In genomic region chr10:121077331-121077730, GRCh38 we compare ENCODE assay signal across 11 cellular contexts.
A peak's percentile ranks its signal among the peaks of the same experiment; 100 is the strongest.
DNase-seq lines count a peak whose midpoint lies in the region; ATAC-seq, FAIRE-seq and TF ChIP-seq lines count a peak whose summit lies in the region.
"Had no signal": no experiment of that assay in that cellular context is flagged by ENCODE, and none has a peak within 500 bp of the region (broad histone marks: within the 10 kb centered on the region; RNA-seq: fewer than 3 reads in every experiment).

No MANE protein-coding gene starts in this region.

- no peaks in the 10 kb centered on the region for H3K4me1 ChIP-seq in spleen
- H3K4me1 ChIP-seq: ascending aorta had no signal

- TF ChIP-seq POLR2A in spleen (IDR thresholded peaks at IDR 0.05), result no peak

- DNase-seq in GM04503 (ENCODE audit: low read depth) (peak; percentile 15), SIG-M5 treated with dmso at 0.1 percent for 504 hours (lab: John Stamatoyannopoulos, UW; ENCODE audit: unreplicated experiment) (peak; percentile 78), Right ventricle myocardium superior (peak; percentile 58), omental fat pad (ENCODE audit: low spot score) (no peak), frontal cortex (ENCODE audit: low spot score in 2 of 2) (no peak), spleen (no peak), medulla oblongata (ENCODE audit: extremely low spot score) (no peak)
- DNase-seq in stimulated activated CD4-positive, alpha-beta T cell treated with anti-CD3 and anti-CD28 coated beads, Interleukin-2, amount 100 ng/mL, for 48 hours, result no peak
- DNase-seq: activated CD8-positive, alpha-beta memory T cell treated with anti-CD3 and anti-CD28 coated beads, Interleukin-2, amount 50 U/mL, for 48 hours had no signal

- ATAC-seq in Right ventricle myocardium superior (ENCODE audit: poor library complexity) (peak; percentile 78), omental fat pad (ENCODE audit: low FRiP score) (peak; percentile 72)

- no peak for FAIRE-seq in frontal cortex (lab: Jason Lieb, UNC)

- no peaks in the 10 kb centered on the region for H3K9me3 ChIP-seq in spleen
- H3K9me3 ChIP-seq: ascending aorta had no signal

- no peak overlapping the region for H3K27ac ChIP-seq in spleen
- H3K27ac ChIP-seq: ascending aorta, VCaP had no signal

- TF ChIP-seq CTCF in omental fat pad (IDR thresholded peaks at IDR 0.05) (no peak), spleen (IDR thresholded peaks at IDR 0.05 in 8 of 11, conservative IDR thresholded peaks at IDR 0.05 in 3 of 11) (no peak)

- WGBS in spleen, 5 donors, result 43 to 67% (median 63%) methylated on average over 8 of the region's 8 CpGs

- intact Hi-C loops in Right ventricle myocardium superior (cut with DNase I), result no loop called here
- intact Hi-C loops in spleen (cut with DNase I; ENCODE audit: low total_unique reads), result no loop called here

- H3K36me3 ChIP-seq in spleen, result no peaks in the 10 kb centered on the region
- H3K36me3 ChIP-seq: ascending aorta had no signal

- H3K27me3 ChIP-seq in spleen (replicated peaks in 1 of 7), result peaks cover 0 to 18% (median 0%) of the 10 kb centered on the region in 7 donors
- H3K27me3 ChIP-seq: ascending aorta had no signal

- H3K4me3 ChIP-seq in spleen, result no peak overlapping the region
- H3K4me3 ChIP-seq: ascending aorta had no signal

Comparison
In these comparisons a context has a peak if more than half of its experiments do, and no peak if none do; other contexts are left out.
1. DNase-seq: peak in GM04503 (single experiment), SIG-M5 treated with dmso at 0.1 percent for 504 hours (single experiment) and Right ventricle myocardium superior (single experiment); none in omental fat pad (single experiment), frontal cortex (0 of 2), stimulated activated CD4-positive, alpha-beta T cell treated with anti-CD3 and anti-CD28 coated beads, Interleukin-2, amount 100 ng/mL, for 48 hours (0 of 2), spleen (single experiment) and medulla oblongata (single experiment).